ENCODE assay signal across 1 cellular context in the genomic region with DNA sequence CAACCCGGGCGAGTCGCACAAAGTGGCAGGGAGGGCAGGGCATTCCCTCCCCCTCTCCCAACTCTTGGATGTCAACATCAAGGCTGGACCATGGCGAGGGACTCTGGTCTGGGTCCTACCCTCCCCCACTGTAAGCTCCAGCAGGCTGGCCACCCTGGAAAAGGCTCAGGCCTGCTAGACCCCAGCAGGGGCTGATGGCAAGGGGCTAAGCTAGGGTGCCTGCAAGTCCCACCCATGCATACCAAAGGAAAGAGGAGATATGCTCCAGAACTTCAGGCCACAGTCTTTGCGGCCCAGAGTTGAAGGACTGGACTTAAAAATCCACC.
TF ChIP-seq lines count a peak whose summit lies in the region.

No MANE protein-coding gene starts in this region.

TF ChIP-seq in HepG2, 621 proteins besides CTCF, POLR2A, EP300 and RAD21 (continued from another document and continues in another):
- TF ChIP-seq, protein P1, sequence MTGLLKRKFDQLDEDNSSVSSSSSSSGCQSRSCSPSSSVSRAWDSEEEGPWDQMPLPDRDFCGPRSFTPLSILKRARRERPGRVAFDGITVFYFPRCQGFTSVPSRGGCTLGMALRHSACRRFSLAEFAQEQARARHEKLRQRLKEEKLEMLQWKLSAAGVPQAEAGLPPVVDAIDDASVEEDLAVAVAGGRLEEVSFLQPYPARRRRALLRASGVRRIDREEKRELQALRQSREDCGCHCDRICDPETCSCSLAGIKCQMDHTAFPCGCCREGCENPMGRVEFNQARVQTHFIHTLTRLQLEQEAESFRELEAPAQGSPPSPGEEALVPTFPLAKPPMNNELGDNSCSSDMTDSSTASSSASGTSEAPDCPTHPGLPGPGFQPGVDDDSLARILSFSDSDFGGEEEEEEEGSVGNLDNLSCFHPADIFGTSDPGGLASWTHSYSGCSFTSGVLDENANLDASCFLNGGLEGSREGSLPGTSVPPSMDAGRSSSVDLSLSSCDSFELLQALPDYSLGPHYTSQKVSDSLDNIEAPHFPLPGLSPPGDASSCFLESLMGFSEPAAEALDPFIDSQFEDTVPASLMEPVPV (CRISPR knock-in tag; IDR thresholded peaks at IDR 0.05): no peak
- TF ChIP-seq SP1 (IDR thresholded peaks at IDR 0.05): no peak
- no peak for TF ChIP-seq SP1 (CRISPR knock-in tag; IDR thresholded peaks at IDR 0.05)
- TF ChIP-seq, protein P2, sequence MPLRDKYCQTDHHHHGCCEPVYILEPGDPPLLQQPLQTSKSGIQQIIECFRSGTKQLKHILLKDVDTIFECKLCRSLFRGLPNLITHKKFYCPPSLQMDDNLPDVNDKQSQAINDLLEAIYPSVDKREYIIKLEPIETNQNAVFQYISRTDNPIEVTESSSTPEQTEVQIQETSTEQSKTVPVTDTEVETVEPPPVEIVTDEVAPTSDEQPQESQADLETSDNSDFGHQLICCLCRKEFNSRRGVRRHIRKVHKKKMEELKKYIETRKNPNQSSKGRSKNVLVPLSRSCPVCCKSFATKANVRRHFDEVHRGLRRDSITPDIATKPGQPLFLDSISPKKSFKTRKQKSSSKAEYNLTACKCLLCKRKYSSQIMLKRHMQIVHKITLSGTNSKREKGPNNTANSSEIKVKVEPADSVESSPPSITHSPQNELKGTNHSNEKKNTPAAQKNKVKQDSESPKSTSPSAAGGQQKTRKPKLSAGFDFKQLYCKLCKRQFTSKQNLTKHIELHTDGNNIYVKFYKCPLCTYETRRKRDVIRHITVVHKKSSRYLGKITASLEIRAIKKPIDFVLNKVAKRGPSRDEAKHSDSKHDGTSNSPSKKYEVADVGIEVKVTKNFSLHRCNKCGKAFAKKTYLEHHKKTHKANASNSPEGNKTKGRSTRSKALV (CRISPR knock-in tag; IDR thresholded peaks at IDR 0.05): no peak
- TF ChIP-seq AGO2 (optimal IDR thresholded peaks at IDR 0.05; ENCODE audit: low read depth, low read length): no peak
- TF ChIP-seq, protein P3, sequence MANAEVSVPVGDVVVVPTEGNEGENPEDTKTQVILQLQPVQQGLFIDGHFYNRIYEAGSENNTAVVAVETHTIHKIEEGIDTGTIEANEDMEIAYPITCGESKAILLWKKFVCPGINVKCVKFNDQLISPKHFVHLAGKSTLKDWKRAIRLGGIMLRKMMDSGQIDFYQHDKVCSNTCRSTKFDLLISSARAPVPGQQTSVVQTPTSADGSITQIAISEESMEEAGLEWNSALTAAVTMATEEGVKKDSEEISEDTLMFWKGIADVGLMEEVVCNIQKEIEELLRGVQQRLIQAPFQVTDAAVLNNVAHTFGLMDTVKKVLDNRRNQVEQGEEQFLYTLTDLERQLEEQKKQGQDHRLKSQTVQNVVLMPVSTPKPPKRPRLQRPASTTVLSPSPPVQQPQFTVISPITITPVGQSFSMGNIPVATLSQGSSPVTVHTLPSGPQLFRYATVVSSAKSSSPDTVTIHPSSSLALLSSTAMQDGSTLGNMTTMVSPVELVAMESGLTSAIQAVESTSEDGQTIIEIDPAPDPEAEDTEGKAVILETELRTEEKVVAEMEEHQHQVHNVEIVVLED (CRISPR knock-in tag; IDR thresholded peaks at IDR 0.05; ENCODE audit: borderline replicate concordance): 0 out of 2 replicates have a peak, but pooled peaks have one; percentile 3
- TF ChIP-seq ZFYVE20 (CRISPR knock-in tag; IDR thresholded peaks at IDR 0.05; ENCODE audit: borderline replicate concordance, low read depth): no peak
- no peak for TF ChIP-seq ZNF235 (CRISPR knock-in tag; IDR thresholded peaks at IDR 0.05; ENCODE audit: borderline replicate concordance)
- TF ChIP-seq ZNF333 (CRISPR knock-in tag; IDR thresholded peaks at IDR 0.05; ENCODE audit: borderline replicate concordance): no peak
- TF ChIP-seq ZNF230 (CRISPR knock-in tag; IDR thresholded peaks at IDR 0.05): 0 out of 2 replicates have a peak, but pooled peaks have one; percentile 48
- 0 out of 2 replicates have a peak, but pooled peaks have one; percentile 11 for TF ChIP-seq FOSL2 (CRISPR knock-in tag; IDR thresholded peaks at IDR 0.05)
- TF ChIP-seq, protein P4, sequence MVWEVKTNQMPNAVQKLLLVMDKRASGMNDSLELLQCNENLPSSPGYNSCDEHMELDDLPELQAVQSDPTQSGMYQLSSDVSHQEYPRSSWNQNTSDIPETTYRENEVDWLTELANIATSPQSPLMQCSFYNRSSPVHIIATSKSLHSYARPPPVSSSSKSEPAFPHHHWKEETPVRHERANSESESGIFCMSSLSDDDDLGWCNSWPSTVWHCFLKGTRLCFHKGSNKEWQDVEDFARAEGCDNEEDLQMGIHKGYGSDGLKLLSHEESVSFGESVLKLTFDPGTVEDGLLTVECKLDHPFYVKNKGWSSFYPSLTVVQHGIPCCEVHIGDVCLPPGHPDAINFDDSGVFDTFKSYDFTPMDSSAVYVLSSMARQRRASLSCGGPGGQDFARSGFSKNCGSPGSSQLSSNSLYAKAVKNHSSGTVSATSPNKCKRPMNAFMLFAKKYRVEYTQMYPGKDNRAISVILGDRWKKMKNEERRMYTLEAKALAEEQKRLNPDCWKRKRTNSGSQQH (CRISPR knock-in tag; IDR thresholded peaks at IDR 0.05; ENCODE audit: low read depth): no peak
- no peak for TF ChIP-seq ZNF713 (CRISPR knock-in tag; IDR thresholded peaks at IDR 0.05)
- no peak for TF ChIP-seq ZNF234 (CRISPR knock-in tag; conservative IDR thresholded peaks at IDR 0.05)
- no peak for TF ChIP-seq ZNF615 (CRISPR knock-in tag; IDR thresholded peaks at IDR 0.05; ENCODE audit: borderline replicate concordance)
- no peak for TF ChIP-seq NR2F1 (CRISPR knock-in tag; IDR thresholded peaks at IDR 0.05)
- TF ChIP-seq SOX5 (CRISPR knock-in tag; IDR thresholded peaks at IDR 0.05; ENCODE audit: borderline replicate concordance): no peak
- TF ChIP-seq, protein P5, sequence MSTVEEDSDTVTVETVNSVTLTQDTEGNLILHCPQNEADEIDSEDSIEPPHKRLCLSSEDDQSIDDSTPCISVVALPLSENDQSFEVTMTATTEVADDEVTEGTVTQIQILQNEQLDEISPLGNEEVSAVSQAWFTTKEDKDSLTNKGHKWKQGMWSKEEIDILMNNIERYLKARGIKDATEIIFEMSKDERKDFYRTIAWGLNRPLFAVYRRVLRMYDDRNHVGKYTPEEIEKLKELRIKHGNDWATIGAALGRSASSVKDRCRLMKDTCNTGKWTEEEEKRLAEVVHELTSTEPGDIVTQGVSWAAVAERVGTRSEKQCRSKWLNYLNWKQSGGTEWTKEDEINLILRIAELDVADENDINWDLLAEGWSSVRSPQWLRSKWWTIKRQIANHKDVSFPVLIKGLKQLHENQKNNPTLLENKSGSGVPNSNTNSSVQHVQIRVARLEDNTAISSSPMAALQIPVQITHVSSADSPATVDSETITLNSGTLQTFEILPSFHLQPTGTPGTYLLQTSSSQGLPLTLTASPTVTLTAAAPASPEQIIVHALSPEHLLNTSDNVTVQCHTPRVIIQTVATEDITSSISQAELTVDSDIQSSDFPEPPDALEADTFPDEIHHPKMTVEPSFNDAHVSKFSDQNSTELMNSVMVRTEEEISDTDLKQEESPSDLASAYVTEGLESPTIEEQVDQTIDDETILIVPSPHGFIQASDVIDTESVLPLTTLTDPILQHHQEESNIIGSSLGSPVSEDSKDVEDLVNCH (CRISPR knock-in tag; IDR thresholded peaks at IDR 0.05): no peak
- no peak for TF ChIP-seq ZNF816 (CRISPR knock-in tag; IDR thresholded peaks at IDR 0.05; ENCODE audit: borderline replicate concordance)
- TF ChIP-seq FOXJ3 (CRISPR knock-in tag; IDR thresholded peaks at IDR 0.05; ENCODE audit: borderline replicate concordance): no peak
- TF ChIP-seq, protein P6, sequence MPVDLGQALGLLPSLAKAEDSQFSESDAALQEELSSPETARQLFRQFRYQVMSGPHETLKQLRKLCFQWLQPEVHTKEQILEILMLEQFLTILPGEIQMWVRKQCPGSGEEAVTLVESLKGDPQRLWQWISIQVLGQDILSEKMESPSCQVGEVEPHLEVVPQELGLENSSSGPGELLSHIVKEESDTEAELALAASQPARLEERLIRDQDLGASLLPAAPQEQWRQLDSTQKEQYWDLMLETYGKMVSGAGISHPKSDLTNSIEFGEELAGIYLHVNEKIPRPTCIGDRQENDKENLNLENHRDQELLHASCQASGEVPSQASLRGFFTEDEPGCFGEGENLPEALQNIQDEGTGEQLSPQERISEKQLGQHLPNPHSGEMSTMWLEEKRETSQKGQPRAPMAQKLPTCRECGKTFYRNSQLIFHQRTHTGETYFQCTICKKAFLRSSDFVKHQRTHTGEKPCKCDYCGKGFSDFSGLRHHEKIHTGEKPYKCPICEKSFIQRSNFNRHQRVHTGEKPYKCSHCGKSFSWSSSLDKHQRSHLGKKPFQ (CRISPR knock-in tag; IDR thresholded peaks at IDR 0.05; ENCODE audit: insufficient replicate concordance): no peak
- TF ChIP-seq, protein P7, sequence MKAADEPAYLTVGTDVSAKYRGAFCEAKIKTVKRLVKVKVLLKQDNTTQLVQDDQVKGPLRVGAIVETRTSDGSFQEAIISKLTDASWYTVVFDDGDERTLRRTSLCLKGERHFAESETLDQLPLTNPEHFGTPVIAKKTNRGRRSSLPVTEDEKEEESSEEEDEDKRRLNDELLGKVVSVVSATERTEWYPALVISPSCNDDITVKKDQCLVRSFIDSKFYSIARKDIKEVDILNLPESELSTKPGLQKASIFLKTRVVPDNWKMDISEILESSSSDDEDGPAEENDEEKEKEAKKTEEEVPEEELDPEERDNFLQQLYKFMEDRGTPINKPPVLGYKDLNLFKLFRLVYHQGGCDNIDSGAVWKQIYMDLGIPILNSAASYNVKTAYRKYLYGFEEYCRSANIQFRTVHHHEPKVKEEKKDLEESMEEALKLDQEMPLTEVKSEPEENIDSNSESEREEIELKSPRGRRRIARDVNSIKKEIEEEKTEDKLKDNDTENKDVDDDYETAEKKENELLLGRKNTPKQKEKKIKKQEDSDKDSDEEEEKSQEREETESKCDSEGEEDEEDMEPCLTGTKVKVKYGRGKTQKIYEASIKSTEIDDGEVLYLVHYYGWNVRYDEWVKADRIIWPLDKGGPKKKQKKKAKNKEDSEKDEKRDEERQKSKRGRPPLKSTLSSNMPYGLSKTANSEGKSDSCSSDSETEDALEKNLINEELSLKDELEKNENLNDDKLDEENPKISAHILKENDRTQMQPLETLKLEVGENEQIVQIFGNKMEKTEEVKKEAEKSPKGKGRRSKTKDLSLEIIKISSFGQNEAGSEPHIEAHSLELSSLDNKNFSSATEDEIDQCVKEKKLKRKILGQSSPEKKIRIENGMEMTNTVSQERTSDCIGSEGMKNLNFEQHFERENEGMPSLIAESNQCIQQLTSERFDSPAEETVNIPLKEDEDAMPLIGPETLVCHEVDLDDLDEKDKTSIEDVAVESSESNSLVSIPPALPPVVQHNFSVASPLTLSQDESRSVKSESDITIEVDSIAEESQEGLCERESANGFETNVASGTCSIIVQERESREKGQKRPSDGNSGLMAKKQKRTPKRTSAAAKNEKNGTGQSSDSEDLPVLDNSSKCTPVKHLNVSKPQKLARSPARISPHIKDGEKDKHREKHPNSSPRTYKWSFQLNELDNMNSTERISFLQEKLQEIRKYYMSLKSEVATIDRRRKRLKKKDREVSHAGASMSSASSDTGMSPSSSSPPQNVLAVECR (CRISPR knock-in tag; IDR thresholded peaks at IDR 0.05; ENCODE audit: borderline replicate concordance): 0 out of 2 replicates have a peak, but pooled peaks have one; percentile 6
- TF ChIP-seq HNRNPUL1 (IDR thresholded peaks at IDR 0.05; ENCODE audit: low read depth, low read length): no peak
- TF ChIP-seq ZNF891 (CRISPR knock-in tag; IDR thresholded peaks at IDR 0.05): no peak
- no peak for TF ChIP-seq THAP11 (CRISPR knock-in tag; IDR thresholded peaks at IDR 0.05)
- no peak for TF ChIP-seq CC2D1A (CRISPR knock-in tag; IDR thresholded peaks at IDR 0.05)
- TF ChIP-seq TEAD3 (CRISPR knock-in tag; optimal IDR thresholded peaks at IDR 0.05; ENCODE audit: borderline replicate concordance): peak; percentile 16
- TF ChIP-seq, protein P8, sequence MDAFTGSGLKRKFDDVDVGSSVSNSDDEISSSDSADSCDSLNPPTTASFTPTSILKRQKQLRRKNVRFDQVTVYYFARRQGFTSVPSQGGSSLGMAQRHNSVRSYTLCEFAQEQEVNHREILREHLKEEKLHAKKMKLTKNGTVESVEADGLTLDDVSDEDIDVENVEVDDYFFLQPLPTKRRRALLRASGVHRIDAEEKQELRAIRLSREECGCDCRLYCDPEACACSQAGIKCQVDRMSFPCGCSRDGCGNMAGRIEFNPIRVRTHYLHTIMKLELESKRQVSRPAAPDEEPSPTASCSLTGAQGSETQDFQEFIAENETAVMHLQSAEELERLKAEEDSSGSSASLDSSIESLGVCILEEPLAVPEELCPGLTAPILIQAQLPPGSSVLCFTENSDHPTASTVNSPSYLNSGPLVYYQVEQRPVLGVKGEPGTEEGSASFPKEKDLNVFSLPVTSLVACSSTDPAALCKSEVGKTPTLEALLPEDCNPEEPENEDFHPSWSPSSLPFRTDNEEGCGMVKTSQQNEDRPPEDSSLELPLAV (CRISPR knock-in tag; conservative IDR thresholded peaks at IDR 0.05; ENCODE audit: low read depth): no peak
- TF ChIP-seq ZNF670 (CRISPR knock-in tag; IDR thresholded peaks at IDR 0.05; ENCODE audit: borderline replicate concordance): no peak
- TF ChIP-seq, protein P9, sequence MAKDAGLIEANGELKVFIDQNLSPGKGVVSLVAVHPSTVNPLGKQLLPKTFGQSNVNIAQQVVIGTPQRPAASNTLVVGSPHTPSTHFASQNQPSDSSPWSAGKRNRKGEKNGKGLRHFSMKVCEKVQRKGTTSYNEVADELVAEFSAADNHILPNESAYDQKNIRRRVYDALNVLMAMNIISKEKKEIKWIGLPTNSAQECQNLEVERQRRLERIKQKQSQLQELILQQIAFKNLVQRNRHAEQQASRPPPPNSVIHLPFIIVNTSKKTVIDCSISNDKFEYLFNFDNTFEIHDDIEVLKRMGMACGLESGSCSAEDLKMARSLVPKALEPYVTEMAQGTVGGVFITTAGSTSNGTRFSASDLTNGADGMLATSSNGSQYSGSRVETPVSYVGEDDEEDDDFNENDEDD (CRISPR knock-in tag; IDR thresholded peaks at IDR 0.05; ENCODE audit: borderline replicate concordance): no peak
- TF ChIP-seq, protein P10, sequence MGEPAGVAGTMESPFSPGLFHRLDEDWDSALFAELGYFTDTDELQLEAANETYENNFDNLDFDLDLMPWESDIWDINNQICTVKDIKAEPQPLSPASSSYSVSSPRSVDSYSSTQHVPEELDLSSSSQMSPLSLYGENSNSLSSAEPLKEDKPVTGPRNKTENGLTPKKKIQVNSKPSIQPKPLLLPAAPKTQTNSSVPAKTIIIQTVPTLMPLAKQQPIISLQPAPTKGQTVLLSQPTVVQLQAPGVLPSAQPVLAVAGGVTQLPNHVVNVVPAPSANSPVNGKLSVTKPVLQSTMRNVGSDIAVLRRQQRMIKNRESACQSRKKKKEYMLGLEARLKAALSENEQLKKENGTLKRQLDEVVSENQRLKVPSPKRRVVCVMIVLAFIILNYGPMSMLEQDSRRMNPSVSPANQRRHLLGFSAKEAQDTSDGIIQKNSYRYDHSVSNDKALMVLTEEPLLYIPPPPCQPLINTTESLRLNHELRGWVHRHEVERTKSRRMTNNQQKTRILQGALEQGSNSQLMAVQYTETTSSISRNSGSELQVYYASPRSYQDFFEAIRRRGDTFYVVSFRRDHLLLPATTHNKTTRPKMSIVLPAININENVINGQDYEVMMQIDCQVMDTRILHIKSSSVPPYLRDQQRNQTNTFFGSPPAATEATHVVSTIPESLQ (CRISPR knock-in tag; conservative IDR thresholded peaks at IDR 0.05): no peak
- TF ChIP-seq ZNF354B (CRISPR knock-in tag; IDR thresholded peaks at IDR 0.05): no peak
- TF ChIP-seq, protein P11, sequence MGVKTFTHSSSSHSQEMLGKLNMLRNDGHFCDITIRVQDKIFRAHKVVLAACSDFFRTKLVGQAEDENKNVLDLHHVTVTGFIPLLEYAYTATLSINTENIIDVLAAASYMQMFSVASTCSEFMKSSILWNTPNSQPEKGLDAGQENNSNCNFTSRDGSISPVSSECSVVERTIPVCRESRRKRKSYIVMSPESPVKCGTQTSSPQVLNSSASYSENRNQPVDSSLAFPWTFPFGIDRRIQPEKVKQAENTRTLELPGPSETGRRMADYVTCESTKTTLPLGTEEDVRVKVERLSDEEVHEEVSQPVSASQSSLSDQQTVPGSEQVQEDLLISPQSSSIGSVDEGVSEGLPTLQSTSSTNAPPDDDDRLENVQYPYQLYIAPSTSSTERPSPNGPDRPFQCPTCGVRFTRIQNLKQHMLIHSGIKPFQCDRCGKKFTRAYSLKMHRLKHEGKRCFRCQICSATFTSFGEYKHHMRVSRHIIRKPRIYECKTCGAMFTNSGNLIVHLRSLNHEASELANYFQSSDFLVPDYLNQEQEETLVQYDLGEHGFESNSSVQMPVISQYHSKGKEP (CRISPR knock-in tag; IDR thresholded peaks at IDR 0.05): no peak
